In the genomic region with DNA sequence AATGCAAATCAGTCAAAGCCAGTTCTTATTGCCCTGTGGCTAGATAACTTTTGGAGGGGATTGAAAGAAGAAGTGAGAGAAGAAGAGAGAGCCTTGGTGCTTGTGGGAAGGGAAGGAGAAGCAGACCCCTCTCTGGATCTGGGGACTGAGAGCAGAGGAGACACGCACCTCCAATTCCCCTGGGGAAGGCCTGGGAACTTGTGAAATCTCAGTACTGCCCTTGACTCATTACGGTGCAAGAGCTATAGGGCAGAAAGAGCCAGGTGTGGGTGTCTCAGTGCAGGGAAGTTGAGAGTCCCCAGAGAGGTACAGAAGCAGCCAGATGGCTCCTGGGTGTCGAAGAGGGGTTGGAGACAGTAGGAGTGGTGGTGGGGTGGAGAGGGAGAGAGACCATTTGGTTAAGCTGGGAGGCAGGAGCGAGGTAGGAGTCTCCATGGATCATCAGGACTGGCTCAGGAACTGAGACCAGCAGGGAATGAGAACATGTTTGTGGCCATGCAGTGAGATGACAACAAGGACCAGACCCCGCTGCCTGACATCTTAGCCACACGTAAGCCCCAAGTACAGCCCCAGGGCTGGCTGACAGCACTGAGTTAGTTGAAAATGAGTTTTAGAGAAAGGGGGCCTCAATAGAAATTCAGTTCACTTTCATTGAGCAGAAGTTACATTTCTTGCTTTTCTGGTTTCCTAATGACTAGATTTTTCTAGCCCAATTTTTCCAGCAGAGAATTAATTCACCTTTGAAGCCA, we compare ENCODE assay signal across 13 cellular contexts.
DNase-seq lines count a peak whose midpoint lies in the region; ATAC-seq, FAIRE-seq and TF ChIP-seq lines count a peak whose summit lies in the region.
"Had no signal": no experiment of that assay in that cellular context is flagged by ENCODE, and none has a peak within 500 bp of the region (broad histone marks: within the 10 kb centered on the region; RNA-seq: fewer than 3 reads in every experiment).

No MANE protein-coding gene starts in this region.

- H3K27ac ChIP-seq in pancreas: no peak overlapping the region
- H3K27ac ChIP-seq: adrenal gland, epithelial cell of prostate had no signal

- H3K36me3 ChIP-seq in pancreas: no peaks in the 10 kb centered on the region
- H3K36me3 ChIP-seq: adrenal gland had no signal

- peak; percentile 76 for ATAC-seq in HG02870 (IDR thresholded peaks at IDR 0.05; ENCODE audit: unreplicated experiment)
- ATAC-seq in pancreas: no peak
- ATAC-seq: WTC11 had no signal

- peak; percentile 100 for DNase-seq in GM12865 (ENCODE audit: low read depth)
- peak; percentile 52 for DNase-seq in GM19240 (ENCODE audit: insufficient read length, low spot score)
- DNase-seq in NAMALWA (ENCODE audit: low spot score): peak; percentile 69
- DNase-seq in pancreas: no peak
- DNase-seq in HuH-7.5 (ENCODE audit: low spot score): no peak
- no peak for DNase-seq in stimulated activated naive CD4-positive, alpha-beta T cell treated with Interleukin-2 at 50 U/mL for 16 hours (lab: John Stamatoyannopoulos, UW)
- DNase-seq in AG08396 (ENCODE audit: low spot score): no peak
- DNase-seq: adrenal gland; kidney glomerular epithelial cell; stimulated activated CD8-positive, alpha-beta memory T cell treated with anti-CD3 and anti-CD28 coated beads, Interleukin-4, amount 100 ng/mL, for 48 hours had no signal

- H3K9me3 ChIP-seq in pancreas: no peaks in the 10 kb centered on the region
- H3K9me3 ChIP-seq: adrenal gland had no signal

- H3K4me1 ChIP-seq in pancreas: no peaks in the 10 kb centered on the region
- H3K4me1 ChIP-seq: adrenal gland had no signal

- intact Hi-C loops in pancreas (cut with DNase I): no loop called here

- 61 to 67% methylated on average over 6 of the region's 6 CpGs for WGBS in pancreas, 2 donors

- FAIRE-seq in pancreas (lab: Jason Lieb, UNC): no peak

- peak overlapping the region; percentile 75 for H3K4me3 ChIP-seq in GM12865 (ENCODE audit: low read depth, low read length)
- H3K4me3 ChIP-seq in pancreas: no peak overlapping the region
- H3K4me3 ChIP-seq: adrenal gland had no signal

- H3K27me3 ChIP-seq in pancreas: no peaks in the 10 kb centered on the region
- H3K27me3 ChIP-seq: adrenal gland had no signal

- TF ChIP-seq CTCF in GM12865 (IDR thresholded peaks at IDR 0.05; ENCODE audit: insufficient read depth, low read depth, low read length, missing control alignments) (no peak), pancreas (IDR thresholded peaks at IDR 0.05) (no peak)

Comparison
In these comparisons a context has a peak if more than half of its experiments do, and no peak if none do; other contexts are left out.
1. DNase-seq: peak in GM12865 (single experiment), GM19240 (single experiment) and NAMALWA (single experiment); none in pancreas (0 of 6), HuH-7.5 (single experiment), stimulated activated naive CD4-positive, alpha-beta T cell treated with Interleukin-2 at 50 U/mL for 16 hours (single experiment) and AG08396 (single experiment).